In the genomic region with DNA sequence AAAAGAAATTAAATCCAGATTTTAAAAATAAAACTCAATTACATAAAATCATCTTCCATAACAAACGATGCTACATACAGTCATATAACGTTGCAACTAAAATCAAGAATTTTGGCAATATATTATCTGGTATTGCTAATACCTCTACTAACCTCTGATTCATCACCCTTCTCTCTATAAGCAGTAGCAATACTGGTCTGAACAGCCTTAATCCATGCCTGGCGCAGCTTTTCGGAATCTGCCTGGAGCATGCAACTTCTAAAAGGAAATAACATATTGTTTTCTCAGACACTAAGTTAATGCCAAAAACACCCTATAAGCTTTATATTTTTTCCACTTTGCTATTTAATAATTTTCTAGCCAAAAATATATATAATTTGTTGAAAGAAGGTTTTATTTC, we compare ENCODE assay signal across 30 cellular contexts. TPM values are rescaled to one million over a fixed set of nuclear protein-coding genes. Genes with fewer than 3 reads are reported as not detected.
A peak's percentile ranks its signal among the peaks of the same experiment; 100 is the strongest.
DNase-seq lines count a peak whose midpoint lies in the region; ATAC-seq lines count a peak whose summit lies in the region.
"Had no signal": no experiment of that assay in that cellular context is flagged by ENCODE, and none has a peak within 500 bp of the region (broad histone marks: within the 10 kb centered on the region; RNA-seq: fewer than 3 reads in every experiment).

No MANE protein-coding gene starts in this region.

- H3K9me3 ChIP-seq in MG63: no peaks in the 10 kb centered on the region
- H3K9me3 ChIP-seq: A549; BE2C; BLaER1; BLaER1 treated with 17β-estradiol and CSF1 and Interleukin-3, amounts not matched to agents 10 nM and 100 nM; Caco-2 had no signal

- peak overlapping the region; percentile 30 for H3K27ac Mint-ChIP-seq in activated naive CD8-positive, alpha-beta T cell
- H3K27ac Mint-ChIP-seq in activated naive CD8-positive, alpha-beta T cell treated with anti-CD3 and anti-CD28 coated beads for 36 hours: no peak overlapping the region
- H3K27ac Mint-ChIP-seq: B cell; CD14-positive monocyte; CD4-positive, alpha-beta T cell; CD8-positive, alpha-beta T cell had no signal

- no peak overlapping the region for H3K4me3 ChIP-seq in MG63
- H3K4me3 ChIP-seq: A549; BLaER1; BLaER1 treated with 17β-estradiol and CSF1 and Interleukin-3, amounts not matched to agents 10 nM and 100 nM had no signal

- no peak overlapping the region for H3K4me3 Mint-ChIP-seq in activated naive CD8-positive, alpha-beta T cell
- no peak overlapping the region for H3K4me3 Mint-ChIP-seq in activated naive CD8-positive, alpha-beta T cell treated with anti-CD3 and anti-CD28 coated beads for 36 hours
- H3K4me3 Mint-ChIP-seq: B cell; CD14-positive monocyte; CD4-positive, alpha-beta memory T cell; CD4-positive, alpha-beta T cell; CD4-positive, CD25-positive, alpha-beta regulatory T cell; CD8-positive, alpha-beta memory T cell; CD8-positive, alpha-beta T cell had no signal

- H3K9me3 Mint-ChIP-seq in activated naive CD8-positive, alpha-beta T cell (ENCODE audit: low read depth): no peaks in the 10 kb centered on the region
- H3K9me3 Mint-ChIP-seq in activated naive CD8-positive, alpha-beta T cell treated with anti-CD3 and anti-CD28 coated beads for 36 hours: no peaks in the 10 kb centered on the region
- H3K9me3 Mint-ChIP-seq: CD14-positive monocyte; CD4-positive, alpha-beta T cell; CD4-positive, CD25-positive, alpha-beta regulatory T cell; CD8-positive, alpha-beta memory T cell; CD8-positive, alpha-beta T cell had no signal

- H3K36me3 ChIP-seq in MG63: peaks cover 19% of the 10 kb centered on the region

- H3K27me3 ChIP-seq in MG63: no peaks in the 10 kb centered on the region
- H3K27me3 ChIP-seq: BE2C; BLaER1; BLaER1 treated with 17β-estradiol and CSF1 and Interleukin-3, amounts not matched to agents 10 nM and 100 nM had no signal

- DNase-seq in activated naive CD8-positive, alpha-beta T cell treated with anti-CD3 and anti-CD28 coated beads for 36 hours: no peak
- DNase-seq in MG63 (peak; percentile 86), COR-L47 (lab: John Stamatoyannopoulos, UW) (no peak)
- DNase-seq: 8988T; ACHN; AML-193; BE2C; C1 segment of cervical spinal cord; Caco-2; Calu3; CD4-positive, alpha-beta memory T cell; CD4-positive, alpha-beta T cell; CD4-positive, CD25-positive, alpha-beta regulatory T cell; CD8-positive, alpha-beta memory T cell; CD8-positive, alpha-beta T cell; DMS 273 treated with DMSO at 0.1 percent for 48 hours; DMS153; DMS53; DMS79; DMS79 treated with DMSO at 0.1 percent for 48 hours; DND-41; EL had no signal

- peaks cover 3% of the 10 kb centered on the region for H3K36me3 Mint-ChIP-seq in activated naive CD8-positive, alpha-beta T cell
- no peaks in the 10 kb centered on the region for H3K36me3 Mint-ChIP-seq in activated naive CD8-positive, alpha-beta T cell treated with anti-CD3 and anti-CD28 coated beads for 36 hours

- no peaks in the 10 kb centered on the region for H3K4me1 Mint-ChIP-seq in activated naive CD8-positive, alpha-beta T cell (ENCODE audit: low read depth)
- H3K4me1 Mint-ChIP-seq in activated naive CD8-positive, alpha-beta T cell treated with anti-CD3 and anti-CD28 coated beads for 36 hours: no peaks in the 10 kb centered on the region
- H3K4me1 Mint-ChIP-seq: B cell, CD14-positive monocyte had no signal

- peak; percentile 85 for ATAC-seq in esophagus mucosa
- no peak for ATAC-seq in HG02938 (IDR thresholded peaks at IDR 0.05; ENCODE audit: unreplicated experiment)
- ATAC-seq: A549; CD8-positive, alpha-beta T cell had no signal

- H3K27me3 Mint-ChIP-seq in activated naive CD8-positive, alpha-beta T cell: no peaks in the 10 kb centered on the region
- H3K27me3 Mint-ChIP-seq in activated naive CD8-positive, alpha-beta T cell treated with anti-CD3 and anti-CD28 coated beads for 36 hours: no peaks in the 10 kb centered on the region
- H3K27me3 Mint-ChIP-seq: B cell; CD4-positive, alpha-beta memory T cell; CD4-positive, alpha-beta T cell; CD4-positive, CD25-positive, alpha-beta regulatory T cell; CD8-positive, alpha-beta memory T cell had no signal

RNA-seq across cellular contexts. Expression of gene XXYLT1, which starts 35.4 kb away (rescaled TPM):
- 1 to 10 TPM; 8.8 to 9.6 TPM for total RNA-seq in activated naive CD8-positive, alpha-beta T cell treated with anti-CD3 and anti-CD28 coated beads for 36 hours
- total RNA-seq in MG63 (2014; rRNA removed; shearing (Covaris generic); ENCODE audit: low replicate concordance): 23.0 and 43.7 TPM in 2 replicates
- total RNA-seq in esophagus mucosa: 12.7 TPM
